In the genomic region with DNA sequence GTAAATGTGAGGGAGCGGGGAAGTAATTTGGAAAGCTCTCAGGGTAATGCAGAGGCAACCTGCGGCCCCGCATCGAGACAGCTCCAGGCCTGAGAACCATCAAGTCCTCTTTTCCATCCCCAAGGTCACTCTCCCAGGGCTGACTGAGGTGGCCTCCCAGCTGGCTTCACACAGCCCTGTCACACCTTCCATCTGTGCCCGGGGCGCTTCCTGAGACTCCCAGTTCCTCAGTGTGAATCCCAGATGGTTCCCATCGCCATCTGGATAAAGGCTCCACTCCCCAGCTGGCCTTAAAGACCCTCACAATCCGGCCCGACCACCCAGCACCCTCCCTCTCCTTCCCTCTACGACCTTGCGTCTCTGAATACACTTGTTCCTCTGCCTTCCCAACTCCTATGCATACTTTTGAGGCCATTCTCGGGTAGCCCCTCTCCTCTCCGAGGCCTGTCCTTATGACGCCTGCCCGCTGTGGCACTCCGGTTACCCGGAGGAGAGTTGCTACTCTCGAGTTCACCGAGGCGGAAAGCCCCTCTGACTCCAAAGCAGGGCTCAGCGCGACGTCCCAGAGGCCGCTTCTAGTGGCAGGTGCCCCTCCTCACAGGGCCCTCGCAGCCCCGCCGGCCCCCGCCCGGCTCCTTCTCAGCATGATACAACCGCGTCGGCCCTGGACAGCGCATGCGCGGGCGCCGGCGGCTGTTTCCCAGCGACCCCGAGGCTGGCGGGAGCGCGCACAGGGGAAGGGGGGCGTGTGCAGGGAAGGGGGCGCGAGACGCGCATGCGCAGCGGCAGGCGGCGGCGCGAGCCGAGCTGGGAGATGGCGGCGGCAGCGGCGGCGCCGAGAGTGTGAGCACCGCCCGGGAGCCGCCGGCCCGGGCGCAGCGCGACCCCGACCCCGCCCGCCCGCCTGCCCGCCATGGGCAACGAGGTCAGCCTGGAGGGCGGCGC, we compare ENCODE assay signal across 1 cellular context.
TF ChIP-seq lines count a peak whose summit lies in the region.

A gene with protein sequence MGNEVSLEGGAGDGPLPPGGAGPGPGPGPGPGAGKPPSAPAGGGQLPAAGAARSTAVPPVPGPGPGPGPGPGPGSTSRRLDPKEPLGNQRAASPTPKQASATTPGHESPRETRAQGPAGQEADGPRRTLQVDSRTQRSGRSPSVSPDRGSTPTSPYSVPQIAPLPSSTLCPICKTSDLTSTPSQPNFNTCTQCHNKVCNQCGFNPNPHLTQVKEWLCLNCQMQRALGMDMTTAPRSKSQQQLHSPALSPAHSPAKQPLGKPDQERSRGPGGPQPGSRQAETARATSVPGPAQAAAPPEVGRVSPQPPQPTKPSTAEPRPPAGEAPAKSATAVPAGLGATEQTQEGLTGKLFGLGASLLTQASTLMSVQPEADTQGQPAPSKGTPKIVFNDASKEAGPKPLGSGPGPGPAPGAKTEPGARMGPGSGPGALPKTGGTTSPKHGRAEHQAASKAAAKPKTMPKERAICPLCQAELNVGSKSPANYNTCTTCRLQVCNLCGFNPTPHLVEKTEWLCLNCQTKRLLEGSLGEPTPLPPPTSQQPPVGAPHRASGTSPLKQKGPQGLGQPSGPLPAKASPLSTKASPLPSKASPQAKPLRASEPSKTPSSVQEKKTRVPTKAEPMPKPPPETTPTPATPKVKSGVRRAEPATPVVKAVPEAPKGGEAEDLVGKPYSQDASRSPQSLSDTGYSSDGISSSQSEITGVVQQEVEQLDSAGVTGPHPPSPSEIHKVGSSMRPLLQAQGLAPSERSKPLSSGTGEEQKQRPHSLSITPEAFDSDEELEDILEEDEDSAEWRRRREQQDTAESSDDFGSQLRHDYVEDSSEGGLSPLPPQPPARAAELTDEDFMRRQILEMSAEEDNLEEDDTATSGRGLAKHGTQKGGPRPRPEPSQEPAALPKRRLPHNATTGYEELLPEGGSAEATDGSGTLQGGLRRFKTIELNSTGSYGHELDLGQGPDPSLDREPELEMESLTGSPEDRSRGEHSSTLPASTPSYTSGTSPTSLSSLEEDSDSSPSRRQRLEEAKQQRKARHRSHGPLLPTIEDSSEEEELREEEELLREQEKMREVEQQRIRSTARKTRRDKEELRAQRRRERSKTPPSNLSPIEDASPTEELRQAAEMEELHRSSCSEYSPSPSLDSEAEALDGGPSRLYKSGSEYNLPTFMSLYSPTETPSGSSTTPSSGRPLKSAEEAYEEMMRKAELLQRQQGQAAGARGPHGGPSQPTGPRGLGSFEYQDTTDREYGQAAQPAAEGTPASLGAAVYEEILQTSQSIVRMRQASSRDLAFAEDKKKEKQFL (N-terminal part only) (plus strand): TSS at position 788 of the 945 bp plus-strand sequence. CDS start 126 bp downstream, at position 914.

TF ChIP-seq in K562, 482 proteins besides CTCF, POLR2A, EP300 and RAD21 (continued from another document and continues in another):
- no peak for TF ChIP-seq PHTF2 (CRISPR knock-in tag; IDR thresholded peaks at IDR 0.05)
- no peak for TF ChIP-seq TAF1 (IDR thresholded peaks at IDR 0.05; ENCODE audit: control insufficient read depth, extremely low read depth, insufficient read depth, low read length, severe bottlenecking)
- no peak for TF ChIP-seq ZNF311 (CRISPR knock-in tag; IDR thresholded peaks at IDR 0.05)
- no peak for TF ChIP-seq CCAR2 (IDR thresholded peaks at IDR 0.05; ENCODE audit: low read depth, low read length)
- TF ChIP-seq MEIS2 (IDR thresholded peaks at IDR 0.05; ENCODE audit: partially characterized antibody), result peak; percentile 87
- TF ChIP-seq HDAC2 (IDR thresholded peaks at IDR 0.05), result 0 out of 2 replicates have a peak, but pooled peaks have one; percentile 21
- peak; percentile 68 for TF ChIP-seq RFX1 (IDR thresholded peaks at IDR 0.05)
- no peak for TF ChIP-seq WHSC1 (IDR thresholded peaks at IDR 0.05; ENCODE audit: low read length)
- TF ChIP-seq, protein P1, sequence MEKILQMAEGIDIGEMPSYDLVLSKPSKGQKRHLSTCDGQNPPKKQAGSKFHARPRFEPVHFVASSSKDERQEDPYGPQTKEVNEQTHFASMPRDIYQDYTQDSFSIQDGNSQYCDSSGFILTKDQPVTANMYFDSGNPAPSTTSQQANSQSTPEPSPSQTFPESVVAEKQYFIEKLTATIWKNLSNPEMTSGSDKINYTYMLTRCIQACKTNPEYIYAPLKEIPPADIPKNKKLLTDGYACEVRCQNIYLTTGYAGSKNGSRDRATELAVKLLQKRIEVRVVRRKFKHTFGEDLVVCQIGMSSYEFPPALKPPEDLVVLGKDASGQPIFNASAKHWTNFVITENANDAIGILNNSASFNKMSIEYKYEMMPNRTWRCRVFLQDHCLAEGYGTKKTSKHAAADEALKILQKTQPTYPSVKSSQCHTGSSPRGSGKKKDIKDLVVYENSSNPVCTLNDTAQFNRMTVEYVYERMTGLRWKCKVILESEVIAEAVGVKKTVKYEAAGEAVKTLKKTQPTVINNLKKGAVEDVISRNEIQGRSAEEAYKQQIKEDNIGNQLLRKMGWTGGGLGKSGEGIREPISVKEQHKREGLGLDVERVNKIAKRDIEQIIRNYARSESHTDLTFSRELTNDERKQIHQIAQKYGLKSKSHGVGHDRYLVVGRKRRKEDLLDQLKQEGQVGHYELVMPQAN (IDR thresholded peaks at IDR 0.05; ENCODE audit: borderline replicate concordance), result 0 out of 2 replicates have a peak, but pooled peaks have one; percentile 34
- TF ChIP-seq CEBPG (CRISPR knock-in tag; IDR thresholded peaks at IDR 0.05), result no peak
- no peak for TF ChIP-seq CEBPG (tag; conservative IDR thresholded peaks at IDR 0.05 in 1 of 2, IDR thresholded peaks at IDR 0.05 in 1 of 2)
- no peak for TF ChIP-seq NELFE (IDR thresholded peaks at IDR 0.05; ENCODE audit: insufficient read depth, insufficient read length)
- no peak for TF ChIP-seq JUNB (CRISPR knock-in tag; conservative IDR thresholded peaks at IDR 0.05)
- TF ChIP-seq, protein P2, sequence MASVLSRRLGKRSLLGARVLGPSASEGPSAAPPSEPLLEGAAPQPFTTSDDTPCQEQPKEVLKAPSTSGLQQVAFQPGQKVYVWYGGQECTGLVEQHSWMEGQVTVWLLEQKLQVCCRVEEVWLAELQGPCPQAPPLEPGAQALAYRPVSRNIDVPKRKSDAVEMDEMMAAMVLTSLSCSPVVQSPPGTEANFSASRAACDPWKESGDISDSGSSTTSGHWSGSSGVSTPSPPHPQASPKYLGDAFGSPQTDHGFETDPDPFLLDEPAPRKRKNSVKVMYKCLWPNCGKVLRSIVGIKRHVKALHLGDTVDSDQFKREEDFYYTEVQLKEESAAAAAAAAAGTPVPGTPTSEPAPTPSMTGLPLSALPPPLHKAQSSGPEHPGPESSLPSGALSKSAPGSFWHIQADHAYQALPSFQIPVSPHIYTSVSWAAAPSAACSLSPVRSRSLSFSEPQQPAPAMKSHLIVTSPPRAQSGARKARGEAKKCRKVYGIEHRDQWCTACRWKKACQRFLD (CRISPR knock-in tag; IDR thresholded peaks at IDR 0.05), result 0 out of 2 replicates have a peak, but pooled peaks have one; percentile 69
- no peak for TF ChIP-seq NFIX (CRISPR knock-in tag; IDR thresholded peaks at IDR 0.05; ENCODE audit: low read depth)
- no peak for TF ChIP-seq ZNF175 (CRISPR knock-in tag; IDR thresholded peaks at IDR 0.05; ENCODE audit: low read depth)
- TF ChIP-seq FOXK1 (CRISPR knock-in tag; IDR thresholded peaks at IDR 0.05; ENCODE audit: borderline replicate concordance), result no peak
- TF ChIP-seq TBP (optimal IDR thresholded peaks at IDR 0.05; ENCODE audit: low read depth, low read length), result no peak
- TF ChIP-seq, protein P3, sequence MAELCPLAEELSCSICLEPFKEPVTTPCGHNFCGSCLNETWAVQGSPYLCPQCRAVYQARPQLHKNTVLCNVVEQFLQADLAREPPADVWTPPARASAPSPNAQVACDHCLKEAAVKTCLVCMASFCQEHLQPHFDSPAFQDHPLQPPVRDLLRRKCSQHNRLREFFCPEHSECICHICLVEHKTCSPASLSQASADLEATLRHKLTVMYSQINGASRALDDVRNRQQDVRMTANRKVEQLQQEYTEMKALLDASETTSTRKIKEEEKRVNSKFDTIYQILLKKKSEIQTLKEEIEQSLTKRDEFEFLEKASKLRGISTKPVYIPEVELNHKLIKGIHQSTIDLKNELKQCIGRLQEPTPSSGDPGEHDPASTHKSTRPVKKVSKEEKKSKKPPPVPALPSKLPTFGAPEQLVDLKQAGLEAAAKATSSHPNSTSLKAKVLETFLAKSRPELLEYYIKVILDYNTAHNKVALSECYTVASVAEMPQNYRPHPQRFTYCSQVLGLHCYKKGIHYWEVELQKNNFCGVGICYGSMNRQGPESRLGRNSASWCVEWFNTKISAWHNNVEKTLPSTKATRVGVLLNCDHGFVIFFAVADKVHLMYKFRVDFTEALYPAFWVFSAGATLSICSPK (IDR thresholded peaks at IDR 0.05; ENCODE audit: borderline replicate concordance), result no peak
- TF ChIP-seq ZNF778 (CRISPR knock-in tag; IDR thresholded peaks at IDR 0.05), result no peak
- TF ChIP-seq ZNF324 (CRISPR knock-in tag; IDR thresholded peaks at IDR 0.05), result no peak
- TF ChIP-seq ZC3H4 (CRISPR knock-in tag; IDR thresholded peaks at IDR 0.05; ENCODE audit: borderline replicate concordance), result no peak
- TF ChIP-seq, protein P4, sequence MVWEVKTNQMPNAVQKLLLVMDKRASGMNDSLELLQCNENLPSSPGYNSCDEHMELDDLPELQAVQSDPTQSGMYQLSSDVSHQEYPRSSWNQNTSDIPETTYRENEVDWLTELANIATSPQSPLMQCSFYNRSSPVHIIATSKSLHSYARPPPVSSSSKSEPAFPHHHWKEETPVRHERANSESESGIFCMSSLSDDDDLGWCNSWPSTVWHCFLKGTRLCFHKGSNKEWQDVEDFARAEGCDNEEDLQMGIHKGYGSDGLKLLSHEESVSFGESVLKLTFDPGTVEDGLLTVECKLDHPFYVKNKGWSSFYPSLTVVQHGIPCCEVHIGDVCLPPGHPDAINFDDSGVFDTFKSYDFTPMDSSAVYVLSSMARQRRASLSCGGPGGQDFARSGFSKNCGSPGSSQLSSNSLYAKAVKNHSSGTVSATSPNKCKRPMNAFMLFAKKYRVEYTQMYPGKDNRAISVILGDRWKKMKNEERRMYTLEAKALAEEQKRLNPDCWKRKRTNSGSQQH (CRISPR knock-in tag; IDR thresholded peaks at IDR 0.05), result no peak
- no peak for TF ChIP-seq HOXB6 (CRISPR knock-in tag; IDR thresholded peaks at IDR 0.05; ENCODE audit: borderline replicate concordance)
- no peak for TF ChIP-seq STAT5A (IDR thresholded peaks at IDR 0.05; ENCODE audit: borderline replicate concordance, low read length)
- peak; percentile 57 for TF ChIP-seq PHF20 (IDR thresholded peaks at IDR 0.05; ENCODE audit: partially characterized antibody)
- no peak for TF ChIP-seq ILF3 (IDR thresholded peaks at IDR 0.05; ENCODE audit: borderline replicate concordance)
- TF ChIP-seq TARDBP (IDR thresholded peaks at IDR 0.05), result no peak
- TF ChIP-seq ZNF830 (CRISPR knock-in tag; IDR thresholded peaks at IDR 0.05), result no peak
- TF ChIP-seq, protein P5, sequence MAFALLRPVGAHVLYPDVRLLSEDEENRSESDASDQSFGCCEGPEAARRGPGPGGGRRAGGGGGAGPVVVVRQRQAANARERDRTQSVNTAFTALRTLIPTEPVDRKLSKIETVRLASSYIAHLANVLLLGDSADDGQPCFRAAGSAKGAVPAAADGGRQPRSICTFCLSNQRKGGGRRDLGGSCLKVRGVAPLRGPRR (CRISPR knock-in tag; IDR thresholded peaks at IDR 0.05), result no peak
- TF ChIP-seq, protein P6, sequence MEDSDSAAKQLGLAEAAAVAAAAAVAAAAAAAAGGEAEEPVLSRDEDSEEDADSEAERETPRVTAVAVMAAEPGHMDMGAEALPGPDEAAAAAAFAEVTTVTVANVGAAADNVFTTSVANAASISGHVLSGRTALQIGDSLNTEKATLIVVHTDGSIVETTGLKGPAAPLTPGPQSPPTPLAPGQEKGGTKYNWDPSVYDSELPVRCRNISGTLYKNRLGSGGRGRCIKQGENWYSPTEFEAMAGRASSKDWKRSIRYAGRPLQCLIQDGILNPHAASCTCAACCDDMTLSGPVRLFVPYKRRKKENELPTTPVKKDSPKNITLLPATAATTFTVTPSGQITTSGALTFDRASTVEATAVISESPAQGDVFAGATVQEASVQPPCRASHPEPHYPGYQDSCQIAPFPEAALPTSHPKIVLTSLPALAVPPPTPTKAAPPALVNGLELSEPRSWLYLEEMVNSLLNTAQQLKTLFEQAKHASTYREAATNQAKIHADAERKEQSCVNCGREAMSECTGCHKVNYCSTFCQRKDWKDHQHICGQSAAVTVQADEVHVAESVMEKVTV (CRISPR knock-in tag; IDR thresholded peaks at IDR 0.05), result no peak
- TF ChIP-seq POLR2G (IDR thresholded peaks at IDR 0.05; ENCODE audit: low read depth, low read length), result peak; percentile 71
- TF ChIP-seq ZBTB7A (IDR thresholded peaks at IDR 0.05; ENCODE audit: borderline replicate concordance, control insufficient read depth, low read depth, low read length), result peak; percentile 43; the same call in 1 of the 2 replicates
- TF ChIP-seq, protein P7, sequence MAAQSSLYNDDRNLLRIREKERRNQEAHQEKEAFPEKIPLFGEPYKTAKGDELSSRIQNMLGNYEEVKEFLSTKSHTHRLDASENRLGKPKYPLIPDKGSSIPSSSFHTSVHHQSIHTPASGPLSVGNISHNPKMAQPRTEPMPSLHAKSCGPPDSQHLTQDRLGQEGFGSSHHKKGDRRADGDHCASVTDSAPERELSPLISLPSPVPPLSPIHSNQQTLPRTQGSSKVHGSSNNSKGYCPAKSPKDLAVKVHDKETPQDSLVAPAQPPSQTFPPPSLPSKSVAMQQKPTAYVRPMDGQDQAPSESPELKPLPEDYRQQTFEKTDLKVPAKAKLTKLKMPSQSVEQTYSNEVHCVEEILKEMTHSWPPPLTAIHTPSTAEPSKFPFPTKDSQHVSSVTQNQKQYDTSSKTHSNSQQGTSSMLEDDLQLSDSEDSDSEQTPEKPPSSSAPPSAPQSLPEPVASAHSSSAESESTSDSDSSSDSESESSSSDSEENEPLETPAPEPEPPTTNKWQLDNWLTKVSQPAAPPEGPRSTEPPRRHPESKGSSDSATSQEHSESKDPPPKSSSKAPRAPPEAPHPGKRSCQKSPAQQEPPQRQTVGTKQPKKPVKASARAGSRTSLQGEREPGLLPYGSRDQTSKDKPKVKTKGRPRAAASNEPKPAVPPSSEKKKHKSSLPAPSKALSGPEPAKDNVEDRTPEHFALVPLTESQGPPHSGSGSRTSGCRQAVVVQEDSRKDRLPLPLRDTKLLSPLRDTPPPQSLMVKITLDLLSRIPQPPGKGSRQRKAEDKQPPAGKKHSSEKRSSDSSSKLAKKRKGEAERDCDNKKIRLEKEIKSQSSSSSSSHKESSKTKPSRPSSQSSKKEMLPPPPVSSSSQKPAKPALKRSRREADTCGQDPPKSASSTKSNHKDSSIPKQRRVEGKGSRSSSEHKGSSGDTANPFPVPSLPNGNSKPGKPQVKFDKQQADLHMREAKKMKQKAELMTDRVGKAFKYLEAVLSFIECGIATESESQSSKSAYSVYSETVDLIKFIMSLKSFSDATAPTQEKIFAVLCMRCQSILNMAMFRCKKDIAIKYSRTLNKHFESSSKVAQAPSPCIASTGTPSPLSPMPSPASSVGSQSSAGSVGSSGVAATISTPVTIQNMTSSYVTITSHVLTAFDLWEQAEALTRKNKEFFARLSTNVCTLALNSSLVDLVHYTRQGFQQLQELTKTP (IDR thresholded peaks at IDR 0.05; ENCODE audit: low read depth in 1 of 2, partially characterized antibody in 2 of 2), result no peak
- TF ChIP-seq RBM14 (IDR thresholded peaks at IDR 0.05; ENCODE audit: borderline replicate concordance, insufficient read depth, low read depth, low read length), result no peak
- TF ChIP-seq NRF1 (conservative IDR thresholded peaks at IDR 0.05 in 1 of 2, IDR thresholded peaks at IDR 0.05 in 1 of 2), result peak; percentile 96
- TF ChIP-seq HMG20A (CRISPR knock-in tag; conservative IDR thresholded peaks at IDR 0.05), result no peak
- no peak for TF ChIP-seq TAF9B (IDR thresholded peaks at IDR 0.05; ENCODE audit: partially characterized antibody)
- TF ChIP-seq ZNF239 (CRISPR knock-in tag; IDR thresholded peaks at IDR 0.05), result no peak
- 0 out of 2 replicates have a peak, but pooled peaks have one; percentile 2 for TF ChIP-seq CREM (IDR thresholded peaks at IDR 0.05; ENCODE audit: low read depth)
- TF ChIP-seq ADNP (tag; IDR thresholded peaks at IDR 0.05), result no peak
- TF ChIP-seq ESRRB (CRISPR knock-in tag; IDR thresholded peaks at IDR 0.05; ENCODE audit: borderline replicate concordance), result no peak
- no peak for TF ChIP-seq XRCC5 (IDR thresholded peaks at IDR 0.05; ENCODE audit: low read depth, low read length)
